Comparison of ENCODE assay signal across 1 cellular context in genomic region chr17:62477718-62478401, GRCh38.
A peak's percentile ranks its signal among the peaks of the same experiment; 100 is the strongest.
TF ChIP-seq lines count a peak whose summit lies in the region.

No MANE protein-coding gene starts in this region.

TF ChIP-seq in HepG2, 621 proteins besides CTCF, POLR2A, EP300 and RAD21 (continued from another document):
- 0 out of 2 replicates have a peak, but pooled peaks have one; percentile 10 for TF ChIP-seq ZNF687 (CRISPR knock-in tag; IDR thresholded peaks at IDR 0.05)
- peak; percentile 42; the same call in 1 of the 2 replicates for TF ChIP-seq ETV5 (CRISPR knock-in tag; IDR thresholded peaks at IDR 0.05; ENCODE audit: borderline replicate concordance)
- TF ChIP-seq SAP130 (CRISPR knock-in tag; IDR thresholded peaks at IDR 0.05; ENCODE audit: low read depth), result 0 out of 2 replicates have a peak, but pooled peaks have one; percentile 10
- TF ChIP-seq YY1 (IDR thresholded peaks at IDR 0.05; ENCODE audit: insufficient read depth, insufficient replicate concordance, low read depth, low read length), result peak; percentile 12
- 0 out of 2 replicates have a peak, but pooled peaks have one; percentile 14 for TF ChIP-seq ZBTB43 (CRISPR knock-in tag; conservative IDR thresholded peaks at IDR 0.05)
- peak; percentile 70; the same call in 1 of the 2 replicates for TF ChIP-seq HNRNPL (IDR thresholded peaks at IDR 0.05; ENCODE audit: low read depth, low read length)
- TF ChIP-seq ZSCAN20 (CRISPR knock-in tag; IDR thresholded peaks at IDR 0.05; ENCODE audit: borderline replicate concordance), result 0 out of 2 replicates have a peak, but pooled peaks have one; percentile 14
- TF ChIP-seq PATZ1 (CRISPR knock-in tag; IDR thresholded peaks at IDR 0.05), result peak; percentile 42; the same call in 1 of the 2 replicates
